In genomic region chr4:3713817-3714641, GRCh38 we compare ENCODE assay signal across 22 cellular contexts. TPM values are rescaled to one million over a fixed set of nuclear protein-coding genes. Genes with fewer than 3 reads are reported as not detected.
"Had no signal": no experiment of that assay in that cellular context is flagged by ENCODE, and none has a peak within 500 bp of the region (broad histone marks: within the 10 kb centered on the region; RNA-seq: fewer than 3 reads in every experiment).

No MANE protein-coding gene starts in this region.

- ATAC-seq: activated CD8-positive, alpha-beta T cell treated with anti-CD3 and anti-CD28 coated beads, Interleukin-2, amount 10 ng/mL, durations not matched to agents 7 days and 5 days; T-helper 17 cell; WTC11 had no signal

- H3K9me3 ChIP-seq: Peyer's patch had no signal

- DNase-seq: activated CD4-positive, alpha-beta T cell treated with anti-CD3 and anti-CD28 coated beads for 48 hours; activated CD4-positive, alpha-beta T cell treated with anti-CD3 and anti-CD28 coated beads, Interleukin-2, amount 50 U/mL, for 4 hours; activated CD4-positive, CD25-positive, alpha-beta regulatory T cell treated with anti-CD3 and anti-CD28 coated beads, Interleukin-2, amount 50 U/mL, for 72 hours; activated CD8-positive, alpha-beta memory T cell treated with anti-CD3 and anti-CD28 coated beads, Interleukin-2, amount 50 U/mL, for 48 hours; activated CD8-positive, alpha-beta T cell treated with anti-CD3 and anti-CD28 coated beads, Interleukin-2, amount 10 ng/mL, durations not matched to agents 7 days and 5 days; activated T-cell treated with anti-CD3 and anti-CD28 coated beads, Interleukin-2, amount 50 U/mL, for 1 hour; central memory CD4-positive, alpha-beta T cell; KG1; NCI-H1048; NCI-H1417; NCI-H1930; NCI-H2171 treated with DMSO at 0.1 percent for 48 hours; NCI-H345; NCI-H510A; NCI-H69; Peyer's patch; SIG-M5; T-helper 17 cell; T-helper 9 cell had no signal

- H3K4me3 ChIP-seq: breast epithelium, Peyer's patch had no signal

- H3K36me3 ChIP-seq: breast epithelium, Peyer's patch had no signal

- H3K27me3 ChIP-seq: Peyer's patch had no signal

- H3K4me1 ChIP-seq: breast epithelium, Peyer's patch had no signal

- H3K27ac ChIP-seq: breast epithelium, Peyer's patch had no signal

RNA-seq across cellular contexts. Expression of gene ADRA2C, which starts 52.2 kb away (rescaled TPM):
- total RNA-seq: activated CD8-positive, alpha-beta T cell treated with anti-CD3 and anti-CD28 coated beads, Interleukin-2, amount 10 ng/mL, durations not matched to agents 7 days and 5 days; M059J; T-helper 17 cell had no signal
